1 cellular context compared by ENCODE assay signal in genomic region chr14:54362089-54362504, GRCh38.
A peak's percentile ranks its signal among the peaks of the same experiment; 100 is the strongest.
TF ChIP-seq lines count a peak whose summit lies in the region.

No MANE protein-coding gene starts in this region.

TF ChIP-seq in H1, 55 proteins besides CTCF, POLR2A, EP300 and RAD21:
- TF ChIP-seq MAX (IDR thresholded peaks at IDR 0.05) (peak; percentile 63), CHD7 (IDR thresholded peaks at IDR 0.05; ENCODE audit: insufficient replicate concordance, low read length) (peak; percentile 86), BCL11A (IDR thresholded peaks at IDR 0.05; ENCODE audit: low read depth in 2 of 2, low read length in 2 of 2) (peak; percentile 39 to 41), ATF2 (IDR thresholded peaks at IDR 0.05; ENCODE audit: low read length) (peak; percentile 88; the same call in 1 of the 2 replicates), JUND (IDR thresholded peaks at IDR 0.05; ENCODE audit: low read length) (0 out of 2 replicates have a peak, but pooled peaks have one; percentile 25), TEAD4 (IDR thresholded peaks at IDR 0.05; ENCODE audit: low read depth, low read length) (no peak), RXRA (IDR thresholded peaks at IDR 0.05; ENCODE audit: insufficient read depth, low read depth, low read length) (no peak), YY1 (IDR thresholded peaks at IDR 0.05; ENCODE audit: low read depth, low read length) (0 out of 2 replicates have a peak, but pooled peaks have one; percentile 31), TAF1 (IDR thresholded peaks at IDR 0.05; ENCODE audit: low read depth, low read length) (no peak), HDAC2 (IDR thresholded peaks at IDR 0.05; ENCODE audit: borderline replicate concordance in 1 of 2, low read depth in 2 of 2, low read length in 2 of 2) (peak in 1 of 2 experiments; percentile 94; a peak in 1 of 4 replicates), FOSL1 (IDR thresholded peaks at IDR 0.05; ENCODE audit: insufficient read depth, low read depth, low read length) (no peak), POU5F1 (IDR thresholded peaks at IDR 0.05; ENCODE audit: low read depth, low read length) (peak; percentile 81; the same call in 1 of the 2 replicates), NANOG (IDR thresholded peaks at IDR 0.05; ENCODE audit: insufficient read depth, low read depth, low read length, poor library complexity, severe bottlenecking) (peak; percentile 94), SP1 (IDR thresholded peaks at IDR 0.05; ENCODE audit: low read depth, low read length) (peak; percentile 56), SIN3A (conservative IDR thresholded peaks at IDR 0.05 in 1 of 2, IDR thresholded peaks at IDR 0.05 in 1 of 2; ENCODE audit: low read depth in 1 of 2, low read length in 2 of 2) (peak in 1 of 2 experiments; percentile 73; a peak in 1 of 4 replicates), BRCA1 (IDR thresholded peaks at IDR 0.05; ENCODE audit: low read depth, low read length) (no peak), JUN (IDR thresholded peaks at IDR 0.05; ENCODE audit: low read depth, low read length) (peak; percentile 62; the same call in 1 of the 2 replicates)
TF ChIP-seq in H1: peak in this region for 12.
